In the genomic region with DNA sequence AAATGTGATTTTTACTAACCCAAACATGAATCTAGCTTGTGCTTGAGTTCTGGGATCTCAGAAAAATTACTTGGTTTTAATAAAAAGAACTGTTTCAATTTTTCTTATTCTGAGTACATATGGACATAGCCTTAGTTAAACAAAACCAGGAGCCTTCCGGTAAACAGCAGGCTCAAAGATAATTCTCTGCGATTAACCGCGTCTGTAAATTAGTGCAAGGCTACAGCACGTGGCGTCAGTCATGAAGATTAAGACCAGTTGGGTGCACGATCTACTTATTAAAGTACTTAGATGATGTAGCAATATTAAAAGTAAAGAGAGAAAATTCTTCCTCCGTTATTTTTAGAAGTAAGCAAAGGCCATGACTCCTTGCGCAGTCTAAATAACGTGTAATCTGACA, we compare ENCODE assay signal across 11 cellular contexts. TPM values are rescaled to one million over a fixed set of nuclear protein-coding genes. Genes with fewer than 3 reads are reported as not detected.
DNase-seq lines count a peak whose midpoint lies in the region; ATAC-seq, FAIRE-seq and TF ChIP-seq lines count a peak whose summit lies in the region.
"Had no signal": no experiment of that assay in that cellular context is flagged by ENCODE, and none has a peak within 500 bp of the region (broad histone marks: within the 10 kb centered on the region; RNA-seq: fewer than 3 reads in every experiment).

No MANE protein-coding gene starts in this region.

- 8 to 9% methylated on average over 10 of the region's 10 CpGs for WGBS in pancreas, 2 donors

- H3K36me3 Mint-ChIP-seq in endothelial cell (ENCODE audit: low read depth, unreplicated experiment) = no peaks in the 10 kb centered on the region

- H3K9me3 Mint-ChIP-seq in endothelial cell (ENCODE audit: unreplicated experiment) = no peaks in the 10 kb centered on the region

- FAIRE-seq in pancreas (lab: Jason Lieb, UNC) = no peak

- H3K4me1 ChIP-seq in BE2C (peaks cover 8% of the 10 kb centered on the region), pancreas (peaks cover 0 to 33% (median 17%) of the 10 kb centered on the region in 3 donors)

- peaks cover 49% of the 10 kb centered on the region for H3K36me3 ChIP-seq in BE2C
- no peaks in the 10 kb centered on the region for H3K36me3 ChIP-seq in pancreas

- no peak overlapping the region for H3K27ac Mint-ChIP-seq in endothelial cell (ENCODE audit: unreplicated experiment)
- H3K27ac Mint-ChIP-seq: activated CD4-positive, alpha-beta T cell treated with anti-CD3 and anti-CD28 coated beads for 36 hours had no signal

- ATAC-seq in pancreas (peak; percentile 9 to 15 (median 12)), HG03139 (IDR thresholded peaks at IDR 0.05; ENCODE audit: unreplicated experiment) (no peak), GM19328 (IDR thresholded peaks at IDR 0.05; ENCODE audit: unreplicated experiment) (no peak)

- no peak overlapping the region for H3K4me3 Mint-ChIP-seq in endothelial cell (ENCODE audit: unreplicated experiment)

- H3K27me3 Mint-ChIP-seq in endothelial cell (ENCODE audit: unreplicated experiment) = no peaks in the 10 kb centered on the region

- intact Hi-C loops in pancreas (cut with DNase I) = no loop called here

- TF ChIP-seq CTCF in BE2C (IDR thresholded peaks at IDR 0.05; ENCODE audit: low read depth, low read length) (no peak), fibroblast of the aortic adventitia (IDR thresholded peaks at IDR 0.05; ENCODE audit: insufficient read depth, low read length) (no peak), pancreas (IDR thresholded peaks at IDR 0.05) (no peak), endothelial cell (IDR thresholded peaks at IDR 0.05; ENCODE audit: unreplicated experiment) (no peak)

- DNase-seq in BE2C (peak; percentile 35), NCI-H82 treated with DMSO at 0.1 percent for 48 hours (lab: John Stamatoyannopoulos, UW; ENCODE audit: unreplicated experiment) (peak; percentile 70), fibroblast of the aortic adventitia (ENCODE audit: low read depth) (peak; percentile 39), pancreas (peak in 1 of 6 donors; percentile 35), endothelial cell (ENCODE audit: low spot score) (no peak), kidney glomerular epithelial cell (lab: John Stamatoyannopoulos, UW) (no peak)
- DNase-seq: COR-L47, PC-9 had no signal

- H3K9me3 ChIP-seq in BE2C = no peaks in the 10 kb centered on the region
- H3K9me3 ChIP-seq in pancreas = no peaks in the 10 kb centered on the region

- H3K27me3 ChIP-seq in BE2C = no peaks in the 10 kb centered on the region
- no peaks in the 10 kb centered on the region for H3K27me3 ChIP-seq in pancreas

- H3K4me1 Mint-ChIP-seq in endothelial cell (ENCODE audit: unreplicated experiment) = peaks cover 5% of the 10 kb centered on the region

- peak overlapping the region; percentile 0 to 94 (median 82) for H3K27ac ChIP-seq in pancreas
- H3K27ac ChIP-seq: PC-9 had no signal

- H3K4me3 ChIP-seq in BE2C (ENCODE audit: low read depth, low read length) = peak overlapping the region; percentile 72
- H3K4me3 ChIP-seq in fibroblast of the aortic adventitia (ENCODE audit: low read depth, low read length) = peak overlapping the region; percentile 73
- peak overlapping the region; percentile 33 to 68 (median 44) for H3K4me3 ChIP-seq in pancreas
- H3K4me3 ChIP-seq: PC-9 had no signal

RNA-seq across cellular contexts. Expression of a gene that starts 0.7 kb away (rescaled TPM):
- polyA plus RNA-seq in BE2C (2012; ENCODE audit: insufficient read depth, insufficient read length, low read depth) = 116 TPM
- total RNA-seq in fibroblast of the aortic adventitia (ENCODE audit: low replicate concordance) = 2.1 and 5.6 TPM in 2 replicates
- total RNA-seq in pancreas = 10 to 100 TPM; 17.3 to 28.8 (median 25.2) TPM
- 10 to 100 TPM in 1 of 2 donors, 1 to 10 TPM in 1; 7.9 to 19.4 TPM for polyA plus RNA-seq in pancreas
- total RNA-seq in endothelial cell (ENCODE audit: unreplicated experiment) = 0.23 TPM
- total RNA-seq: activated CD4-positive, alpha-beta T cell treated with anti-CD3 and anti-CD28 coated beads for 36 hours; PC-9 had no signal

Comparison
In these comparisons a context has a peak if more than half of its experiments do, and no peak if none do; other contexts are left out.
1. DNase-seq: peak in BE2C (single experiment), NCI-H82 treated with DMSO at 0.1 percent for 48 hours (single experiment) and fibroblast of the aortic adventitia (single experiment); none in endothelial cell (single experiment) and kidney glomerular epithelial cell (single experiment).
2. ATAC-seq: peak in pancreas (4 of 4); none in HG03139 (single experiment) and GM19328 (single experiment).
3. Peak in every context shown above with its lines, with median percentiles within 50 percentile points of each other: H3K4me3 ChIP-seq.